ENCODE assay signal across 16 cellular contexts in the genomic region with DNA sequence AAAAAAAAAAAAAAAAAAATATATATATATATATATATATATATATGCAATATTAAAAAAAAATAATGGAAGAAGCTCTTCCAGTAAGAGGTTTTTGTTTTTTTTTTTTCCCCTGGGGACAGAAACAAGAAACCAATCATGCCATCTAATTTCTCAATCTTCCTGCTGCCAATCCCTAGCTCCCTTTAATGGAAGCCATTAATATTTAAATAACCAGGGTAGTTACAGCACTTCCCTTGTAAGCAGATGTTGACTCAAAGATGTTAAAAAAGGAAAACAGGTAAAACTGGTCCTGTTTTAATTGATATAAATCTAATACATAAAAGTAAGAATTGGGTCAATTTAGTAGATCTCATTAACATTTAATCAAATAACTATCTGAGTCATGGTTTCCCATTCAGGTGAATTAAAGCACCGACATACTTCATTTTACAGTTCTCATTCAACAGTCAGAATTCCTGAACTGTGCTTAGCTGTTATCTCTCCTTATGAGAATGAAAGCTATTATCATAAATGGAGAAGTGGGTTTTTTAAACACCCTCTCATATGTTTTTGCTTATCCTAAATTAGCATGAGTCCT.
"Had no signal": no experiment of that assay in that cellular context is flagged by ENCODE, and none has a peak within 500 bp of the region (broad histone marks: within the 10 kb centered on the region; RNA-seq: fewer than 3 reads in every experiment).

No MANE protein-coding gene starts in this region.

- DNase-seq: activated CD4-positive, alpha-beta T cell treated with anti-CD3 and anti-CD28 coated beads, Interleukin-2, amount 10 ng/mL, durations not matched to agents 24 days and 14 days; activated CD4-positive, CD25-positive, alpha-beta regulatory T cell; activated CD8-positive, alpha-beta memory T cell treated with anti-CD3 and anti-CD28 coated beads, Interleukin-2, amount 50 U/mL, for 48 hours; activated CD8-positive, alpha-beta T cell treated with anti-CD3 and anti-CD28 coated beads, Interleukin-2, amount 10 ng/mL, durations not matched to agents 7 days and 5 days; activated naive CD8-positive, alpha-beta T cell treated with anti-CD3 and anti-CD28 coated beads for 36 hours; activated T-cell treated with anti-CD3 and anti-CD28 coated beads, Interleukin-2, amount 50 U/mL, for 72 hours; central memory CD4-positive, alpha-beta T cell; effector CD4-positive, alpha-beta T cell; esophagus squamous epithelium; hippocampal formation; left lung; mammary epithelial cell; psoas muscle; stimulated activated naive CD8-positive, alpha-beta T cell treated with anti-CD3 and anti-CD28 coated beads, Interleukin-15, amount 100 ng/mL, for 72 hours; upper lobe of left lung had no signal

- ATAC-seq: activated CD8-positive, alpha-beta T cell treated with anti-CD3 and anti-CD28 coated beads, Interleukin-2, amount 10 ng/mL, durations not matched to agents 7 days and 5 days; activated T-cell treated with anti-CD3 and anti-CD28 coated beads, Interleukin-2, amount 50 U/mL, for 72 hours; left lung; psoas muscle; sciatic nerve; stimulated activated naive CD8-positive, alpha-beta T cell treated with anti-CD3 and anti-CD28 coated beads, Interleukin-15, amount 100 ng/mL, for 72 hours had no signal
